22 cellular contexts compared by ENCODE assay signal in genomic region chr15:77696871-77697270, GRCh38.
"Had no signal": no experiment of that assay in that cellular context is flagged by ENCODE, and none has a peak within 500 bp of the region (broad histone marks: within the 10 kb centered on the region; RNA-seq: fewer than 3 reads in every experiment).

No MANE protein-coding gene starts in this region.

- H3K4me3 ChIP-seq: Peyer's patch had no signal

- DNase-seq: activated CD4-positive, alpha-beta memory T cell treated with anti-CD3 and anti-CD28 coated beads for 36 hours; activated CD4-positive, alpha-beta T cell treated with anti-CD3 and anti-CD28 coated beads, Interleukin-2, amount 10 ng/mL, durations not matched to agents 7 days and 5 days; activated CD4-positive, CD25-positive, alpha-beta regulatory T cell; activated CD8-positive, alpha-beta memory T cell treated with anti-CD3 and anti-CD28 coated beads for 24 hours; activated gamma-delta T cell treated with Interleukin-2 at 50 U/mL for 16 hours; activated naive CD4-positive, alpha-beta T cell treated with anti-CD3 and anti-CD28 coated beads, Interleukin-2, amount 10 ng/mL, durations not matched to agents 7 days and 5 days; activated naive CD8-positive, alpha-beta T cell treated with anti-CD3 and anti-CD28 coated beads for 36 hours; activated T-cell treated with anti-CD3 and anti-CD28 coated beads for 4 hours; activated T-cell treated with anti-CD3 and anti-CD28 coated beads, Interleukin-2, amount 50 U/mL, for 72 hours; KG1; NCI-H1048; NCI-H187 treated with DMSO at 0.1 percent for 48 hours; NCI-H2081 treated with DMSO at 0.1 percent for 48 hours; NCI-H226; NCI-H526; NCI-H774; NK-92 treated with Interleukin-12 subunit alpha and Interleukin-12 subunit beta, amount 100 ng/mL, for 24 hours; OCI-M1; Peyer's patch had no signal

- H3K27ac ChIP-seq: Peyer's patch, RWPE1, VCaP had no signal

- ATAC-seq: activated T-cell treated with anti-CD3 and anti-CD28 coated beads, Interleukin-2, amount 50 U/mL, for 72 hours had no signal

- H3K27me3 ChIP-seq: Peyer's patch had no signal

- H3K36me3 ChIP-seq: Peyer's patch had no signal

- FAIRE-seq: TTC549 had no signal

- H3K9me3 ChIP-seq: Peyer's patch had no signal

- H3K4me1 ChIP-seq: Peyer's patch had no signal
